ENCODE assay signal across 17 cellular contexts in genomic region chr15:100468265-100468664, GRCh38.
DNase-seq lines count a peak whose midpoint lies in the region; ATAC-seq and TF ChIP-seq lines count a peak whose summit lies in the region.
"Had no signal": no experiment of that assay in that cellular context is flagged by ENCODE, and none has a peak within 500 bp of the region (broad histone marks: within the 10 kb centered on the region; RNA-seq: fewer than 3 reads in every experiment).

No MANE protein-coding gene starts in this region.

- H3K4me1 ChIP-seq in heart left ventricle (peaks cover 0 to 10% (median 2%) of the 10 kb centered on the region in 12 donors), left lung (no peaks in the 10 kb centered on the region), aorta (ENCODE audit: control insufficient read depth in 1 of 2, insufficient read depth in 2 of 2, low read length in 2 of 2) (peaks cover 4% of the 10 kb centered on the region in 2 donors), colonic mucosa (no peaks in the 10 kb centered on the region)

- no peak for TF ChIP-seq CTCF in heart left ventricle (IDR thresholded peaks at IDR 0.05)
- no peak for TF ChIP-seq CTCF in left lung (IDR thresholded peaks at IDR 0.05)
- TF ChIP-seq CTCF in colonic mucosa (IDR thresholded peaks at IDR 0.05), result no peak

- WGBS in heart left ventricle, 4 donors, result 26 to 68% (median 35%) methylated on average over 2 of the region's 2 CpGs
- 28 to 29% methylated on average over 2 of the region's 2 CpGs for WGBS in aorta, 2 donors

- ATAC-seq in heart left ventricle (peak in 1 of 4 donors; percentile 28), Right ventricle myocardium inferior (no peak), left lung (peak; percentile 57), aorta (ENCODE audit: low FRiP score) (no peak)

- H3K27me3 ChIP-seq in heart left ventricle (no peaks in the 10 kb centered on the region), left lung (no peaks in the 10 kb centered on the region), aorta (ENCODE audit: control insufficient read depth in 1 of 2, insufficient read depth in 2 of 2, low read length in 1 of 2) (no peaks in the 10 kb centered on the region), colonic mucosa (no peaks in the 10 kb centered on the region)

- H3K36me3 ChIP-seq in heart left ventricle (no peaks in the 10 kb centered on the region), left lung (no peaks in the 10 kb centered on the region), aorta (ENCODE audit: control insufficient read depth in 1 of 2, insufficient read depth in 2 of 2, low read length in 1 of 2) (no peaks in the 10 kb centered on the region), colonic mucosa (no peaks in the 10 kb centered on the region)

- TF ChIP-seq POLR2A in heart left ventricle (IDR thresholded peaks at IDR 0.05), result no peak

- peak in 3 of 5 donors; percentile 22 to 51 (median 45) for DNase-seq in heart left ventricle
- no peak for DNase-seq in Right ventricle myocardium inferior (ENCODE audit: missing footprints)
- peak; percentile 1 for DNase-seq in dermis blood vessel endothelial cell
- DNase-seq in left lung, result no peak
- peak; percentile 65 to 78 for DNase-seq in aorta
- DNase-seq in colonic mucosa, result no peak
- DNase-seq in NCI-H1930 (lab: John Stamatoyannopoulos, UW), result no peak
- no peak for DNase-seq in Ammon's horn (ENCODE audit: low spot score)
- DNase-seq: activated effector memory CD4-positive, alpha-beta T cell treated with Interleukin-2 at 50 U/mL for 16 hours; effector memory CD4-positive, alpha-beta T cell; GF-D8; Kasumi-1; NCI-H146; NCI-H510A treated with DMSO at 0.1 percent for 48 hours; PC-9 had no signal

- no peak overlapping the region for H3K4me3 ChIP-seq in heart left ventricle
- no peak overlapping the region for H3K4me3 ChIP-seq in left lung
- H3K4me3 ChIP-seq in aorta (ENCODE audit: low read length in 2 of 2), result no peak overlapping the region
- no peak overlapping the region for H3K4me3 ChIP-seq in colonic mucosa
- H3K4me3 ChIP-seq: PC-9 had no signal

- peaks cover 0 to 4% (median 0%) of the 10 kb centered on the region in 12 donors for H3K9me3 ChIP-seq in heart left ventricle
- H3K9me3 ChIP-seq in left lung, result no peaks in the 10 kb centered on the region
- H3K9me3 ChIP-seq in aorta (ENCODE audit: control insufficient read depth, low read length), result no peaks in the 10 kb centered on the region
- no peaks in the 10 kb centered on the region for H3K9me3 ChIP-seq in colonic mucosa

- H3K9ac ChIP-seq in colonic mucosa (ENCODE audit: low read depth in 2 of 2, low read length in 2 of 2), result no peak overlapping the region

- intact Hi-C loops in heart left ventricle (cut with DNase I), result no loop called here
- intact Hi-C loops in Right ventricle myocardium inferior (cut with DNase I), result no loop called here
- intact Hi-C loops in left lung (cut with DNase I), result no loop called here
- intact Hi-C loops in aorta (cut with DNase I), result no loop called here
- intact Hi-C loops in colonic mucosa (cut with DNase I), result no loop called here

- no peak overlapping the region for H3K27ac ChIP-seq in heart left ventricle
- no peak overlapping the region for H3K27ac ChIP-seq in left lung
- H3K27ac ChIP-seq in aorta (ENCODE audit: low read depth in 1 of 2, low read length in 2 of 2), result no peak overlapping the region
- H3K27ac ChIP-seq in colonic mucosa, result no peak overlapping the region
- H3K27ac ChIP-seq: HL-60, PC-9, VCaP had no signal

Comparison
In these comparisons a context has a peak if more than half of its experiments do, and no peak if none do; other contexts are left out.
1. DNase-seq: peak in heart left ventricle (3 of 5), dermis blood vessel endothelial cell (single experiment) and aorta (2 of 2); none in Right ventricle myocardium inferior (single experiment), left lung (0 of 2), colonic mucosa (single experiment), NCI-H1930 (0 of 2) and Ammon's horn (single experiment).